In genomic region chr10:7988985-7989384, GRCh38 we compare ENCODE assay signal across 33 cellular contexts.
A peak's percentile ranks its signal among the peaks of the same experiment; 100 is the strongest.
DNase-seq lines count a peak whose midpoint lies in the region; ATAC-seq and TF ChIP-seq lines count a peak whose summit lies in the region.
"Had no signal": no experiment of that assay in that cellular context is flagged by ENCODE, and none has a peak within 500 bp of the region (broad histone marks: within the 10 kb centered on the region; RNA-seq: fewer than 3 reads in every experiment).

No MANE protein-coding gene starts in this region.

- H3K9me3 ChIP-seq in BE2C (no peaks in the 10 kb centered on the region), endodermal cell (ENCODE audit: control insufficient read depth, low read length) (no peaks in the 10 kb centered on the region)
- H3K9me3 ChIP-seq: pancreas, upper lobe of right lung had no signal

- H3K4me3 ChIP-seq in BE2C (ENCODE audit: low read depth, low read length): no peak overlapping the region
- H3K4me3 ChIP-seq in endodermal cell (ENCODE audit: low read length): no peak overlapping the region
- H3K4me3 ChIP-seq: BLaER1 treated with 17β-estradiol and CSF1 and Interleukin-3, amounts not matched to agents 10 nM and 100 nM; cardiac muscle cell; pancreas; PC-9; upper lobe of right lung had no signal

- WGBS in endodermal cell (ENCODE audit: insufficient coverage in 1 of 2, insufficient read length in 1 of 2), 2 experiments: 97% methylated on average over 2 of the region's 2 CpGs; no CpG with 5 or more reads in 1 of the 2 experiments

- TF ChIP-seq CTCF in BE2C (IDR thresholded peaks at IDR 0.05; ENCODE audit: low read depth, low read length): no peak
- no peak for TF ChIP-seq CTCF in endodermal cell (conservative IDR thresholded peaks at IDR 0.05)

- H3K36me3 ChIP-seq in BE2C: no peaks in the 10 kb centered on the region
- H3K36me3 ChIP-seq in endodermal cell (ENCODE audit: control insufficient read depth, insufficient read depth, low read length): no peaks in the 10 kb centered on the region
- H3K36me3 ChIP-seq: cardiac muscle cell, pancreas, upper lobe of right lung had no signal

- H3K27ac ChIP-seq in endodermal cell (ENCODE audit: low read depth, low read length): no peak overlapping the region
- H3K27ac ChIP-seq: BLaER1 treated with 17β-estradiol and CSF1 and Interleukin-3, amounts not matched to agents 10 nM and 100 nM; cardiac muscle cell; pancreas; PC-9; upper lobe of right lung had no signal

- no peaks in the 10 kb centered on the region for H3K4me1 Mint-ChIP-seq in endodermal cell
- peaks cover 3 to 10% of the 10 kb centered on the region in 2 donors for H3K4me1 Mint-ChIP-seq in effector memory CD8-positive, alpha-beta T cell (ENCODE audit: low read depth in 2 of 2)
- H3K4me1 Mint-ChIP-seq: neural crest cell had no signal

- no peak overlapping the region for H3K27ac Mint-ChIP-seq in endodermal cell
- no peak overlapping the region for H3K27ac Mint-ChIP-seq in effector memory CD8-positive, alpha-beta T cell
- H3K27ac Mint-ChIP-seq: activated naive CD8-positive, alpha-beta T cell treated with anti-CD3 and anti-CD28 coated beads, Interleukin-2, amount 10 ng/mL, durations not matched to agents 7 days and 5 days; stimulated activated naive B cell treated with anti-CD40 and anti-IgM and Interleukin-4, amounts not matched to agents 10 μg/mL and 1 μg/mL and 100 μg/mL, for 72 hours had no signal

- H3K27me3 ChIP-seq in BE2C (no peaks in the 10 kb centered on the region), endodermal cell (ENCODE audit: control insufficient read depth, insufficient read depth, low read length, poor library complexity, severe bottlenecking) (no peaks in the 10 kb centered on the region)
- H3K27me3 ChIP-seq: BLaER1 treated with 17β-estradiol and CSF1 and Interleukin-3, amounts not matched to agents 10 nM and 100 nM; pancreas; upper lobe of right lung had no signal

- in situ Hi-C loops in KBM-7 (cut with MboI; ENCODE audit: low pct_unique_long_range_greater_than_20kb, low sequenced_read_pairs): no loop called here

- no peaks in the 10 kb centered on the region for H3K27me3 Mint-ChIP-seq in endodermal cell (ENCODE audit: insufficient read depth)
- H3K27me3 Mint-ChIP-seq in effector memory CD8-positive, alpha-beta T cell: no peaks in the 10 kb centered on the region
- H3K27me3 Mint-ChIP-seq: activated naive CD8-positive, alpha-beta T cell treated with anti-CD3 and anti-CD28 coated beads, Interleukin-2, amount 10 ng/mL, durations not matched to agents 7 days and 5 days; stimulated activated naive B cell treated with anti-CD40 and anti-IgM and Interleukin-4, amounts not matched to agents 10 μg/mL and 1 μg/mL and 100 μg/mL, for 72 hours had no signal

- H3K4me3 Mint-ChIP-seq in endodermal cell: no peak overlapping the region
- no peak overlapping the region for H3K4me3 Mint-ChIP-seq in effector memory CD8-positive, alpha-beta T cell
- H3K4me3 Mint-ChIP-seq: activated naive CD8-positive, alpha-beta T cell treated with anti-CD3 and anti-CD28 coated beads, Interleukin-2, amount 10 ng/mL, durations not matched to agents 7 days and 5 days; neural crest cell; stimulated activated naive B cell treated with anti-CD40 and anti-IgM and Interleukin-4, amounts not matched to agents 10 μg/mL and 1 μg/mL and 100 μg/mL, for 72 hours had no signal

- H3K9me3 Mint-ChIP-seq in endodermal cell: peaks cover 3% of the 10 kb centered on the region
- H3K9me3 Mint-ChIP-seq in effector memory CD8-positive, alpha-beta T cell: no peaks in the 10 kb centered on the region
- H3K9me3 Mint-ChIP-seq: neural crest cell had no signal

- DNase-seq in BE2C (peak; percentile 22), EL (peak; percentile 2), NAMALWA (ENCODE audit: low spot score) (peak; percentile 36), endodermal cell (peak; percentile 58), superior temporal gyrus (ENCODE audit: extremely low spot score) (no peak), RKO (ENCODE audit: low spot score) (no peak), KBM-7 (no peak)
- DNase-seq in effector memory CD8-positive, alpha-beta T cell: no peak
- DNase-seq: activated CD4-positive, alpha-beta T cell treated with anti-CD3 and anti-CD28 coated beads for 1 hour; activated CD8-positive, alpha-beta memory T cell treated with anti-CD3 and anti-CD28 coated beads for 24 hours; activated naive CD8-positive, alpha-beta T cell treated with anti-CD3 and anti-CD28 coated beads, Interleukin-2, amount 10 ng/mL, durations not matched to agents 7 days and 5 days; activated T-cell treated with anti-CD3 and anti-CD28 coated beads for 4 hours; DMS53; effector CD4-positive, alpha-beta T cell; glutamatergic neuron; H7; kidney; left ventricle myocardium superior; NCI-H1092 treated with DMSO at 0.1 percent for 48 hours; NCI-H187; NCI-H2171; NCI-H524; pancreas; PC-9; retina; small intestine; stimulated activated naive B cell treated with anti-CD40 and anti-IgM and Interleukin-4, amounts not matched to agents 10 μg/mL and 1 μg/mL and 100 μg/mL, for 72 hours; substantia nigra; upper lobe of right lung had no signal

- ATAC-seq in effector memory CD8-positive, alpha-beta T cell (replicated peaks): no peak
- ATAC-seq: left ventricle myocardium superior; pancreas; Right ventricle myocardium inferior; stimulated activated naive B cell treated with anti-CD40 and anti-IgM and Interleukin-4, amounts not matched to agents 10 μg/mL and 1 μg/mL and 100 μg/mL, for 72 hours; upper lobe of right lung had no signal

- peaks cover 2% of the 10 kb centered on the region; the same call in 1 of the 2 replicates for H3K4me1 ChIP-seq in BE2C
- no peaks in the 10 kb centered on the region for H3K4me1 ChIP-seq in endodermal cell (ENCODE audit: control insufficient read depth, insufficient read depth, low read length)
- H3K4me1 ChIP-seq: upper lobe of right lung had no signal

- H3K36me3 Mint-ChIP-seq in endodermal cell (ENCODE audit: low read depth): peaks cover 10% of the 10 kb centered on the region
- H3K36me3 Mint-ChIP-seq in effector memory CD8-positive, alpha-beta T cell (ENCODE audit: insufficient read depth): peaks cover 14% of the 10 kb centered on the region

- no peak overlapping the region for H3K9ac ChIP-seq in endodermal cell (ENCODE audit: extremely low read depth, low read length, poor library complexity, severe bottlenecking)
- H3K9ac ChIP-seq: BLaER1 treated with 17β-estradiol and CSF1 and Interleukin-3, amounts not matched to agents 10 nM and 100 nM had no signal

Comparison
In these comparisons a context has a peak if more than half of its experiments do, and no peak if none do; other contexts are left out.
1. DNase-seq: peak in BE2C (single experiment), EL (single experiment), NAMALWA (single experiment) and endodermal cell (single experiment); none in superior temporal gyrus (single experiment), effector memory CD8-positive, alpha-beta T cell (0 of 3), RKO (single experiment) and KBM-7 (single experiment).